In genomic region chr6:129709451-129709908, GRCh38 we compare ENCODE assay signal across 8 cellular contexts. TPM values are rescaled to one million over a fixed set of nuclear protein-coding genes. Genes with fewer than 3 reads are reported as not detected.
A peak's percentile ranks its signal among the peaks of the same experiment; 100 is the strongest.
DNase-seq lines count a peak whose midpoint lies in the region; ATAC-seq lines count a peak whose summit lies in the region.

No MANE protein-coding gene starts in this region.

- H3K27ac ChIP-seq in SJSA1 (peak overlapping the region; percentile 32), esophagus (ENCODE audit: low read depth in 2 of 2, low read length in 1 of 2) (peak overlapping the region; percentile 90 to 94)

- H3K9me3 ChIP-seq in SJSA1 (replicated peaks) (no peaks in the 10 kb centered on the region; the same call in 1 of the 2 replicates), esophagus (ENCODE audit: control insufficient read depth in 2 of 2, insufficient read depth in 1 of 2, low read depth in 1 of 2, low read length in 1 of 2) (no peaks in the 10 kb centered on the region)

- peaks cover 7% of the 10 kb centered on the region for H3K27me3 Mint-ChIP-seq in activated T-cell treated with anti-CD3 and anti-CD28 coated beads, Interleukin-2, amount 50 U/mL, for 24 hours
- no peaks in the 10 kb centered on the region for H3K27me3 Mint-ChIP-seq in naive B cell

- H3K27me3 ChIP-seq in SJSA1 (replicated peaks) (no peaks in the 10 kb centered on the region), esophagus (ENCODE audit: control insufficient read depth in 1 of 2, insufficient read depth in 2 of 2, low read length in 2 of 2) (no peaks in the 10 kb centered on the region)

- H3K4me3 Mint-ChIP-seq in activated T-cell treated with anti-CD3 and anti-CD28 coated beads, Interleukin-2, amount 50 U/mL, for 24 hours: peak overlapping the region; percentile 94
- peak overlapping the region; percentile 96 to 99 (median 97) for H3K4me3 Mint-ChIP-seq in naive B cell

- 3 to 4% methylated on average over 4 of the region's 4 CpGs for WGBS in esophagus, 2 donors

- H3K27ac Mint-ChIP-seq in activated T-cell treated with anti-CD3 and anti-CD28 coated beads, Interleukin-2, amount 50 U/mL, for 24 hours: peak overlapping the region; percentile 89
- peak overlapping the region in 5 of 6 donors; percentile 83 to 98 (median 90) for H3K27ac Mint-ChIP-seq in naive B cell

- H3K9me3 Mint-ChIP-seq in activated T-cell treated with anti-CD3 and anti-CD28 coated beads, Interleukin-2, amount 50 U/mL, for 24 hours: no peaks in the 10 kb centered on the region
- no peaks in the 10 kb centered on the region for H3K9me3 Mint-ChIP-seq in naive B cell

- H3K4me3 ChIP-seq in SJSA1 (peak overlapping the region; percentile 46), esophagus (ENCODE audit: low read depth in 1 of 2, low read length in 2 of 2) (peak overlapping the region; percentile 71 to 90)

- ATAC-seq in HG02970 (IDR thresholded peaks at IDR 0.05; ENCODE audit: low FRiP score, unreplicated experiment): peak; percentile 24
- ATAC-seq in naive B cell (ENCODE audit: low read depth in 2 of 2): peak; percentile 65 to 69

- H3K36me3 ChIP-seq in SJSA1 (peaks cover 11% of the 10 kb centered on the region; the same call in 1 of the 2 replicates), esophagus (ENCODE audit: control insufficient read depth in 2 of 2, insufficient read depth in 2 of 2, low read length in 1 of 2) (no peaks in the 10 kb centered on the region)

- DNase-seq in activated T-cell treated with anti-CD3 and anti-CD28 coated beads, Interleukin-2, amount 50 U/mL, for 24 hours: no peak
- no peak for DNase-seq in activated T-cell treated with anti-CD3 and anti-CD28 coated beads for 4 hours
- peak in 1 of 2 experiments; percentile 47 for DNase-seq in SJSA1 (ENCODE audit: low read depth in 1 of 2, low spot score in 2 of 2)
- no peak for DNase-seq in naive B cell
- DNase-seq in NCI-H82 treated with DMSO at 0.1 percent for 48 hours (lab: John Stamatoyannopoulos, UW; ENCODE audit: unreplicated experiment): no peak
- DNase-seq in DMS153 treated with DMSO at 0.1 percent for 48 hours (lab: John Stamatoyannopoulos, UW; ENCODE audit: unreplicated experiment): no peak

- peaks cover 35% of the 10 kb centered on the region for H3K4me1 Mint-ChIP-seq in activated T-cell treated with anti-CD3 and anti-CD28 coated beads, Interleukin-2, amount 50 U/mL, for 24 hours (ENCODE audit: low read depth)
- peaks cover 34 to 37% (median 36%) of the 10 kb centered on the region in 3 donors for H3K4me1 Mint-ChIP-seq in naive B cell

- H3K36me3 Mint-ChIP-seq in activated T-cell treated with anti-CD3 and anti-CD28 coated beads, Interleukin-2, amount 50 U/mL, for 24 hours (ENCODE audit: low read depth): peaks cover 6% of the 10 kb centered on the region
- H3K36me3 Mint-ChIP-seq in naive B cell: no peaks in the 10 kb centered on the region

- H3K4me1 ChIP-seq in SJSA1 (replicated peaks) (peaks cover 20% of the 10 kb centered on the region), esophagus (ENCODE audit: control insufficient read depth in 2 of 2, insufficient read depth in 2 of 2, low read length in 1 of 2) (no peaks in the 10 kb centered on the region)

RNA-seq across cellular contexts. Expression of gene ARHGAP18, which starts 0.5 kb away (rescaled TPM):
- 32.0 and 34.5 TPM in 2 replicates for total RNA-seq in SJSA1 (2014; rRNA removed; shearing (Covaris generic))
- polyA plus RNA-seq in esophagus: 1 to 10 TPM; 2.1 to 2.2 TPM
- polyA plus RNA-seq in naive B cell (ENCODE audit: low read depth in 6 of 6): 1 to 10 TPM in 5 of 6 donors, under 1 TPM in 1; 0.84 to 4.0 (median 3.0) TPM
